1 cellular context compared by ENCODE assay signal in the genomic region with DNA sequence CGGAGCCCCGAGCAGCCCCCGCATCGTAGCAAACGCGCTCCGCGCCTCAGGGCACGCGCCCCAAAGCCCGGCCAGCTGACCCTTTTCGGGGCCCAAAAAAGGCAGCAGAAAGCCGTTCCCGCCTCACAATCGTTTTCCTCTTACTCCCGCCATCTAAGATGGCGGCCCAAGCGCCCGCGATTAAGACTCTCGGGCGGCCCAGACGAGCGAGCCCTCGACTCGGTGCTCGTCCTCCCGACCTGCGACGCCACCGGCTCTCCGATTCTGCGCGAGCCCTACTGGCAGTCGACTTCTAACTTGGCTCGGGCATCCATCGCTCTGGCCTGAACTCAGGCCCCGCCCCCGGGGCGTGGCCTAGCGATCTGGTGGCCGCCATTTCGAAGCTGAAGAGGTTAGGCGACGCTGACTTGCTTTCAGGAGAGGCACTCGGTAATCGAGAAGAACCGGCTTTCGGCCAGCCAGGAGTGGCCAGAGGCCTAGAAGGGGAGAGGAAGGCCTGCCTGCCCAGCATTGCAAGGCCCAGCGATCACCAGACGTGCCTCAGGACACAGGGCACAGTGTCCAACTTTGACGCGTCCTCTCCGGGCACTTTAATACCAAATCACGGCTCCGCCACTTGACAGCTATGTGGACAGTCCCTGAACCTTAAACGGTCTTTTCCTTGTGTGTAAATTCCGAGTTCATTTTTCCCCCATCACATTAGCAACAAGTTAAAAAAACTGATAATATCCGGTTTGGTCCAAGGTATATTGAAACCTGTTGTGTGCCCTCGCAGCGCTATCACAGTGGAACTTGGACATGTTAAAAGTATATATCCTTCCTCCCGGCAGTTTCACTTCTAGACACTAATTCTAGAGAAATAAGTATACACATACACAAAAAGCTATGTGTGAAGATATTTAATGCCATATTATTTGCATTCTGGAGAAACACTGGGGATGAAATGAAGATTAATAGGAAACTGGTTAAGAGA.
TF ChIP-seq lines count a peak whose summit lies in the region.

Gene RAF1 (minus strand): TSS at position 182 of the 973 bp plus-strand sequence. CDS start 45,396 bp downstream, outside the sequence.

TF ChIP-seq in HepG2, 621 proteins besides CTCF, POLR2A, EP300 and RAD21 (continued from another document and continues in another):
- TF ChIP-seq IKZF4 (CRISPR knock-in tag; IDR thresholded peaks at IDR 0.05; ENCODE audit: borderline replicate concordance, low read depth, not compliant biosample characterization) (peak; percentile 91), ZNF431 (CRISPR knock-in tag; IDR thresholded peaks at IDR 0.05; ENCODE audit: borderline replicate concordance, low read depth) (peak; percentile 51), ZNF607 (CRISPR knock-in tag; IDR thresholded peaks at IDR 0.05; ENCODE audit: borderline replicate concordance) (0 out of 2 replicates have a peak, but pooled peaks have one; percentile 46), ZNF672 (CRISPR knock-in tag; IDR thresholded peaks at IDR 0.05) (no peak), PAWR (CRISPR knock-in tag; IDR thresholded peaks at IDR 0.05; ENCODE audit: borderline replicate concordance) (no peak), ZNF879 (CRISPR knock-in tag; IDR thresholded peaks at IDR 0.05) (no peak), ISX (CRISPR knock-in tag; conservative IDR thresholded peaks at IDR 0.05) (no peak), NAIF1 (CRISPR knock-in tag; IDR thresholded peaks at IDR 0.05; ENCODE audit: borderline replicate concordance) (peak; percentile 86), SP4 (CRISPR knock-in tag; IDR thresholded peaks at IDR 0.05) (peak; percentile 96), ZZZ3 (CRISPR knock-in tag; IDR thresholded peaks at IDR 0.05; ENCODE audit: borderline replicate concordance) (no peak; the same call in 1 of the 2 replicates), GABPB1 (CRISPR knock-in tag; IDR thresholded peaks at IDR 0.05) (peak; percentile 81), ZBTB39 (CRISPR knock-in tag; IDR thresholded peaks at IDR 0.05) (0 out of 2 replicates have a peak, but pooled peaks have one; percentile 28), KDM1A (CRISPR knock-in tag; IDR thresholded peaks at IDR 0.05) (no peak), ZNF260 (CRISPR knock-in tag; IDR thresholded peaks at IDR 0.05; ENCODE audit: borderline replicate concordance, low read depth) (peak; percentile 35; the same call in 1 of the 2 replicates), ZNF326 (CRISPR knock-in tag; IDR thresholded peaks at IDR 0.05; ENCODE audit: borderline replicate concordance) (no peak), SIN3B (IDR thresholded peaks at IDR 0.05; ENCODE audit: low read length) (no peak), HNF4G (IDR thresholded peaks at IDR 0.05; ENCODE audit: borderline replicate concordance, low read depth, low read length) (no peak), HNF4G (CRISPR knock-in tag; IDR thresholded peaks at IDR 0.05; ENCODE audit: borderline replicate concordance, low read depth) (0 out of 2 replicates have a peak, but pooled peaks have one; percentile 64), EEA1 (CRISPR knock-in tag; IDR thresholded peaks at IDR 0.05; ENCODE audit: borderline replicate concordance) (no peak), ELK4 (CRISPR knock-in tag; IDR thresholded peaks at IDR 0.05; ENCODE audit: borderline replicate concordance) (no peak), ZNF616 (CRISPR knock-in tag; IDR thresholded peaks at IDR 0.05; ENCODE audit: low read depth) (no peak; the same call in 1 of the 2 replicates), SALL1 (CRISPR knock-in tag; IDR thresholded peaks at IDR 0.05) (peak; percentile 86), ZFP91 (CRISPR knock-in tag; IDR thresholded peaks at IDR 0.05; ENCODE audit: borderline replicate concordance) (peak; percentile 91), RARG (CRISPR knock-in tag; IDR thresholded peaks at IDR 0.05; ENCODE audit: low read depth) (no peak), HMGA1 (CRISPR knock-in tag; conservative IDR thresholded peaks at IDR 0.05) (no peak), ZNF17 (CRISPR knock-in tag; IDR thresholded peaks at IDR 0.05) (no peak), ZNF138 (CRISPR knock-in tag; IDR thresholded peaks at IDR 0.05; ENCODE audit: low read depth) (0 out of 2 replicates have a peak, but pooled peaks have one; percentile 22), TEF (CRISPR knock-in tag; IDR thresholded peaks at IDR 0.05) (no peak), ZNF678 (CRISPR knock-in tag; IDR thresholded peaks at IDR 0.05) (no peak; the same call in 1 of the 2 replicates), GFI1 (CRISPR knock-in tag; IDR thresholded peaks at IDR 0.05; ENCODE audit: borderline replicate concordance) (peak; percentile 98), TMF1 (CRISPR knock-in tag; IDR thresholded peaks at IDR 0.05; ENCODE audit: low read depth) (0 out of 2 replicates have a peak, but pooled peaks have one; percentile 3), RFXANK (CRISPR knock-in tag; IDR thresholded peaks at IDR 0.05) (peak; percentile 73; the same call in 1 of the 2 replicates), ZNF337 (CRISPR knock-in tag; IDR thresholded peaks at IDR 0.05; ENCODE audit: borderline replicate concordance, low read depth) (peak; percentile 90; the same call in 1 of the 2 replicates), ZNF883 (CRISPR knock-in tag; IDR thresholded peaks at IDR 0.05; ENCODE audit: not compliant biosample characterization) (peak; percentile 45), ZNF737 (CRISPR knock-in tag; IDR thresholded peaks at IDR 0.05; ENCODE audit: borderline replicate concordance) (no peak), ZNF746 (CRISPR knock-in tag; IDR thresholded peaks at IDR 0.05) (peak; percentile 57; the same call in 1 of the 2 replicates), ZNF205 (CRISPR knock-in tag; IDR thresholded peaks at IDR 0.05) (peak; percentile 24; the same call in 1 of the 2 replicates), KDM5A (IDR thresholded peaks at IDR 0.05; ENCODE audit: borderline replicate concordance, low read length) (peak; percentile 57), ZNF224 (CRISPR knock-in tag; IDR thresholded peaks at IDR 0.05) (peak; percentile 92), KLF6 (CRISPR knock-in tag; IDR thresholded peaks at IDR 0.05) (peak; percentile 93), ZNF530 (CRISPR knock-in tag; IDR thresholded peaks at IDR 0.05; ENCODE audit: low read depth) (no peak), ZNF333 (CRISPR knock-in tag; IDR thresholded peaks at IDR 0.05; ENCODE audit: borderline replicate concordance) (no peak)
- TF ChIP-seq, protein P1, sequence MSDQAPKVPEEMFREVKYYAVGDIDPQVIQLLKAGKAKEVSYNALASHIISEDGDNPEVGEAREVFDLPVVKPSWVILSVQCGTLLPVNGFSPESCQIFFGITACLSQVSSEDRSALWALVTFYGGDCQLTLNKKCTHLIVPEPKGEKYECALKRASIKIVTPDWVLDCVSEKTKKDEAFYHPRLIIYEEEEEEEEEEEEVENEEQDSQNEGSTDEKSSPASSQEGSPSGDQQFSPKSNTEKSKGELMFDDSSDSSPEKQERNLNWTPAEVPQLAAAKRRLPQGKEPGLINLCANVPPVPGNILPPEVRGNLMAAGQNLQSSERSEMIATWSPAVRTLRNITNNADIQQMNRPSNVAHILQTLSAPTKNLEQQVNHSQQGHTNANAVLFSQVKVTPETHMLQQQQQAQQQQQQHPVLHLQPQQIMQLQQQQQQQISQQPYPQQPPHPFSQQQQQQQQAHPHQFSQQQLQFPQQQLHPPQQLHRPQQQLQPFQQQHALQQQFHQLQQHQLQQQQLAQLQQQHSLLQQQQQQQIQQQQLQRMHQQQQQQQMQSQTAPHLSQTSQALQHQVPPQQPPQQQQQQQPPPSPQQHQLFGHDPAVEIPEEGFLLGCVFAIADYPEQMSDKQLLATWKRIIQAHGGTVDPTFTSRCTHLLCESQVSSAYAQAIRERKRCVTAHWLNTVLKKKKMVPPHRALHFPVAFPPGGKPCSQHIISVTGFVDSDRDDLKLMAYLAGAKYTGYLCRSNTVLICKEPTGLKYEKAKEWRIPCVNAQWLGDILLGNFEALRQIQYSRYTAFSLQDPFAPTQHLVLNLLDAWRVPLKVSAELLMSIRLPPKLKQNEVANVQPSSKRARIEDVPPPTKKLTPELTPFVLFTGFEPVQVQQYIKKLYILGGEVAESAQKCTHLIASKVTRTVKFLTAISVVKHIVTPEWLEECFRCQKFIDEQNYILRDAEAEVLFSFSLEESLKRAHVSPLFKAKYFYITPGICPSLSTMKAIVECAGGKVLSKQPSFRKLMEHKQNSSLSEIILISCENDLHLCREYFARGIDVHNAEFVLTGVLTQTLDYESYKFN (CRISPR knock-in tag; conservative IDR thresholded peaks at IDR 0.05) = peak; percentile 23; the same call in 1 of the 2 replicates
- TF ChIP-seq, protein P2, sequence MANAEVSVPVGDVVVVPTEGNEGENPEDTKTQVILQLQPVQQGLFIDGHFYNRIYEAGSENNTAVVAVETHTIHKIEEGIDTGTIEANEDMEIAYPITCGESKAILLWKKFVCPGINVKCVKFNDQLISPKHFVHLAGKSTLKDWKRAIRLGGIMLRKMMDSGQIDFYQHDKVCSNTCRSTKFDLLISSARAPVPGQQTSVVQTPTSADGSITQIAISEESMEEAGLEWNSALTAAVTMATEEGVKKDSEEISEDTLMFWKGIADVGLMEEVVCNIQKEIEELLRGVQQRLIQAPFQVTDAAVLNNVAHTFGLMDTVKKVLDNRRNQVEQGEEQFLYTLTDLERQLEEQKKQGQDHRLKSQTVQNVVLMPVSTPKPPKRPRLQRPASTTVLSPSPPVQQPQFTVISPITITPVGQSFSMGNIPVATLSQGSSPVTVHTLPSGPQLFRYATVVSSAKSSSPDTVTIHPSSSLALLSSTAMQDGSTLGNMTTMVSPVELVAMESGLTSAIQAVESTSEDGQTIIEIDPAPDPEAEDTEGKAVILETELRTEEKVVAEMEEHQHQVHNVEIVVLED (CRISPR knock-in tag; IDR thresholded peaks at IDR 0.05; ENCODE audit: borderline replicate concordance) = peak; percentile 95
- TF ChIP-seq, protein P3, sequence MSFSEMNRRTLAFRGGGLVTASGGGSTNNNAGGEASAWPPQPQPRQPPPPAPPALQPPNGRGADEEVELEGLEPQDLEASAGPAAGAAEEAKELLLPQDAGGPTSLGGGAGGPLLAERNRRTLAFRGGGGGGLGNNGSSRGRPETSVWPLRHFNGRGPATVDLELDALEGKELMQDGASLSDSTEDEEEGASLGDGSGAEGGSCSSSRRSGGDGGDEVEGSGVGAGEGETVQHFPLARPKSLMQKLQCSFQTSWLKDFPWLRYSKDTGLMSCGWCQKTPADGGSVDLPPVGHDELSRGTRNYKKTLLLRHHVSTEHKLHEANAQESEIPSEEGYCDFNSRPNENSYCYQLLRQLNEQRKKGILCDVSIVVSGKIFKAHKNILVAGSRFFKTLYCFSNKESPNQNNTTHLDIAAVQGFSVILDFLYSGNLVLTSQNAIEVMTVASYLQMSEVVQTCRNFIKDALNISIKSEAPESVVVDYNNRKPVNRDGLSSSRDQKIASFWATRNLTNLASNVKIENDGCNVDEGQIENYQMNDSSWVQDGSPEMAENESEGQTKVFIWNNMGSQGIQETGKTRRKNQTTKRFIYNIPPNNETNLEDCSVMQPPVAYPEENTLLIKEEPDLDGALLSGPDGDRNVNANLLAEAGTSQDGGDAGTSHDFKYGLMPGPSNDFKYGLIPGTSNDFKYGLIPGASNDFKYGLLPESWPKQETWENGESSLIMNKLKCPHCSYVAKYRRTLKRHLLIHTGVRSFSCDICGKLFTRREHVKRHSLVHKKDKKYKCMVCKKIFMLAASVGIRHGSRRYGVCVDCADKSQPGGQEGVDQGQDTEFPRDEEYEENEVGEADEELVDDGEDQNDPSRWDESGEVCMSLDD (CRISPR knock-in tag; IDR thresholded peaks at IDR 0.05; ENCODE audit: borderline replicate concordance) = no peak
- TF ChIP-seq, protein P4, sequence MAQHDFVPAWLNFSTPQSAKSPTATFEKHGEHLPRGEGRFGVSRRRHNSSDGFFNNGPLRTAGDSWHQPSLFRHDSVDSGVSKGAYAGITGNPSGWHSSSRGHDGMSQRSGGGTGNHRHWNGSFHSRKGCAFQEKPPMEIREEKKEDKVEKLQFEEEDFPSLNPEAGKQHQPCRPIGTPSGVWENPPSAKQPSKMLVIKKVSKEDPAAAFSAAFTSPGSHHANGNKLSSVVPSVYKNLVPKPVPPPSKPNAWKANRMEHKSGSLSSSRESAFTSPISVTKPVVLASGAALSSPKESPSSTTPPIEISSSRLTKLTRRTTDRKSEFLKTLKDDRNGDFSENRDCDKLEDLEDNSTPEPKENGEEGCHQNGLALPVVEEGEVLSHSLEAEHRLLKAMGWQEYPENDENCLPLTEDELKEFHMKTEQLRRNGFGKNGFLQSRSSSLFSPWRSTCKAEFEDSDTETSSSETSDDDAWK (CRISPR knock-in tag; IDR thresholded peaks at IDR 0.05) = no peak
